In genomic region chr4:165208741-165209388, GRCh38 we compare ENCODE assay signal across 8 cellular contexts. TPM values are rescaled to one million over a fixed set of nuclear protein-coding genes. Genes with fewer than 3 reads are reported as not detected.
DNase-seq lines count a peak whose midpoint lies in the region; ATAC-seq lines count a peak whose summit lies in the region.

No MANE protein-coding gene starts in this region.

- peak in 1 of 2 donors; percentile 13 for ATAC-seq in CD4-positive, CD25-positive, alpha-beta regulatory T cell (ENCODE audit: low read depth in 2 of 2)
- ATAC-seq in activated naive CD8-positive, alpha-beta T cell treated with anti-CD3 and anti-CD28 coated beads, Interleukin-2, amount 50 U/mL, for 24 hours, result peak; percentile 35
- ATAC-seq in HG02981 (IDR thresholded peaks at IDR 0.05; ENCODE audit: unreplicated experiment) (no peak), GM18502 (IDR thresholded peaks at IDR 0.05; ENCODE audit: poor library complexity, unreplicated experiment) (no peak)

- peaks cover 57 to 84% (median 70%) of the 10 kb centered on the region in 4 donors for H3K4me1 Mint-ChIP-seq in CD4-positive, CD25-positive, alpha-beta regulatory T cell
- H3K4me1 Mint-ChIP-seq in activated naive CD8-positive, alpha-beta T cell treated with anti-CD3 and anti-CD28 coated beads, Interleukin-2, amount 50 U/mL, for 24 hours, result peaks cover 76% of the 10 kb centered on the region

- DNase-seq in CD4-positive, CD25-positive, alpha-beta regulatory T cell, result peak in 1 of 3 donors; percentile 51
- DNase-seq in MG63 (no peak), medulla oblongata (ENCODE audit: extremely low spot score) (peak; percentile 52), AG08396 (ENCODE audit: low spot score) (no peak)
- peak; percentile 20 for DNase-seq in activated naive CD8-positive, alpha-beta T cell treated with anti-CD3 and anti-CD28 coated beads, Interleukin-2, amount 50 U/mL, for 24 hours
- DNase-seq in central memory CD4-positive, alpha-beta T cell, result no peak

- H3K9me3 ChIP-seq in CD4-positive, CD25-positive, alpha-beta regulatory T cell (ENCODE audit: control insufficient read depth in 2 of 2, low read length in 2 of 2), result no peaks in the 10 kb centered on the region
- H3K9me3 ChIP-seq in MG63, result no peaks in the 10 kb centered on the region

- peak overlapping the region; percentile 52 for H3K27ac ChIP-seq in CD4-positive, CD25-positive, alpha-beta regulatory T cell (ENCODE audit: insufficient read depth, low read length, poor library complexity, severe bottlenecking)

- peak overlapping the region; percentile 86 for H3K4me3 ChIP-seq in CD4-positive, CD25-positive, alpha-beta regulatory T cell (ENCODE audit: low read depth, low read length)
- H3K4me3 ChIP-seq in MG63, result peak overlapping the region; percentile 55

- peak overlapping the region; percentile 88 to 99 (median 95) for H3K4me3 Mint-ChIP-seq in CD4-positive, CD25-positive, alpha-beta regulatory T cell
- peak overlapping the region; percentile 89 for H3K4me3 Mint-ChIP-seq in activated naive CD8-positive, alpha-beta T cell treated with anti-CD3 and anti-CD28 coated beads, Interleukin-2, amount 50 U/mL, for 24 hours

- no peaks in the 10 kb centered on the region for H3K9me3 Mint-ChIP-seq in CD4-positive, CD25-positive, alpha-beta regulatory T cell
- H3K9me3 Mint-ChIP-seq in activated naive CD8-positive, alpha-beta T cell treated with anti-CD3 and anti-CD28 coated beads, Interleukin-2, amount 50 U/mL, for 24 hours, result no peaks in the 10 kb centered on the region

- H3K36me3 Mint-ChIP-seq in CD4-positive, CD25-positive, alpha-beta regulatory T cell, result no peaks in the 10 kb centered on the region
- H3K36me3 Mint-ChIP-seq in activated naive CD8-positive, alpha-beta T cell treated with anti-CD3 and anti-CD28 coated beads, Interleukin-2, amount 50 U/mL, for 24 hours (ENCODE audit: low read depth), result no peaks in the 10 kb centered on the region

- H3K27ac Mint-ChIP-seq in CD4-positive, CD25-positive, alpha-beta regulatory T cell, result peak overlapping the region; percentile 92 to 93 (median 93)
- H3K27ac Mint-ChIP-seq in activated naive CD8-positive, alpha-beta T cell treated with anti-CD3 and anti-CD28 coated beads, Interleukin-2, amount 50 U/mL, for 24 hours, result peak overlapping the region; percentile 3

- H3K36me3 ChIP-seq in CD4-positive, CD25-positive, alpha-beta regulatory T cell (ENCODE audit: control insufficient read depth, insufficient read depth, low read length), result no peaks in the 10 kb centered on the region
- no peaks in the 10 kb centered on the region for H3K36me3 ChIP-seq in MG63

- H3K27me3 ChIP-seq in CD4-positive, CD25-positive, alpha-beta regulatory T cell (ENCODE audit: control insufficient read depth, insufficient read depth, low read length), result no peaks in the 10 kb centered on the region
- H3K27me3 ChIP-seq in MG63, result no peaks in the 10 kb centered on the region

- no peaks in the 10 kb centered on the region for H3K27me3 Mint-ChIP-seq in CD4-positive, CD25-positive, alpha-beta regulatory T cell
- H3K27me3 Mint-ChIP-seq in activated naive CD8-positive, alpha-beta T cell treated with anti-CD3 and anti-CD28 coated beads, Interleukin-2, amount 50 U/mL, for 24 hours, result no peaks in the 10 kb centered on the region

- H3K4me1 ChIP-seq in CD4-positive, CD25-positive, alpha-beta regulatory T cell (ENCODE audit: control insufficient read depth, insufficient read depth, low read length, poor library complexity, severe bottlenecking), result peaks cover 45% of the 10 kb centered on the region

RNA-seq across cellular contexts. Expression of gene KLHL2, which starts 1.5 kb away (rescaled TPM):
- 31.2 TPM for total RNA-seq in CD4-positive, CD25-positive, alpha-beta regulatory T cell
- polyA plus RNA-seq in CD4-positive, CD25-positive, alpha-beta regulatory T cell, result 10 to 100 TPM in 2 of 4 donors, 1 to 10 TPM in 2; 7.1 to 18.7 (median 9.6) TPM
- 4.8 and 15.0 TPM in 2 replicates for total RNA-seq in MG63 (2014; rRNA removed; shearing (Covaris generic); ENCODE audit: low replicate concordance)

Comparison
In these comparisons a context has a peak if more than half of its experiments do, and no peak if none do; other contexts are left out.
1. DNase-seq: peak in activated naive CD8-positive, alpha-beta T cell treated with anti-CD3 and anti-CD28 coated beads, Interleukin-2, amount 50 U/mL, for 24 hours (single experiment) and medulla oblongata (single experiment); none in MG63 (single experiment), AG08396 (single experiment) and central memory CD4-positive, alpha-beta T cell (single experiment).